8 cellular contexts compared by ENCODE assay signal in the genomic region with DNA sequence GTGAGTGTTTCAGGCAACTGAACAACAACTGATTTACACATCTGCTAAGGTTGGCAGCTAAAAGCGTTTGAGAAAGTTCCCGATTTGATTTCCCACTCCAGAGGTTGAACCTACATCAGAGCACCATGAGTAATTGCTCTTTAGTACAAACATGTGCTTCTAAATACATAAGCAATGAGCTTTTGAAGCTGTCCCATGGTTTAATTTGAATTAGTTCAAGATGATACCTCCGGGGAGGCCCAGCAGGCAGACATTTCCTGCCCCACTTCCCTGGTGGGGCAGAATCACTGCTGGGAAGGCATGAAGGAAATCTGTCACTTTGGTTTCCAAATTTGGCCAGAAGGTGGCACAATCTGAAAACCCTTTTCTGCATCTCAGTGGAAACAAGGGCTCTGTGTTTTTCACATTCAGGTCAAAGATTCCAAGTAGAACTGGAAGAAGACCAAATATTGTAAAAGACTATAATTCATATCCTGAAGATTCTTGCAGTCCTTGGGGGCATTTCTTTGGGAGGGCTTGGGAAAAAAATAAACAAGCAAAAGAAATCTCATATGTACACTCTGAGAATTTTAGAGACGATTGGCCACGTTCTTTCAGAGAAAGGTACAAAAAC.
DNase-seq lines count a peak whose midpoint lies in the region; ATAC-seq, FAIRE-seq and TF ChIP-seq lines count a peak whose summit lies in the region.

No MANE protein-coding gene starts in this region.

- H3K23ac ChIP-seq in mesendoderm (ENCODE audit: low read length) = no peak overlapping the region

- WGBS in mesendoderm (ENCODE audit: extremely low coverage, insufficient coverage, low lambda C conversion rate) = no CpG with 5 or more reads among the region's 5 CpGs

- H3K9me1 ChIP-seq in endothelial cell of umbilical vein (replicated peaks; ENCODE audit: control insufficient read depth, extremely low read depth, insufficient read depth, low read length) = no peaks in the 10 kb centered on the region

- H3K27me3 ChIP-seq in Loucy (ENCODE audit: insufficient read depth, low read length, poor library complexity, severe bottlenecking) = no peaks in the 10 kb centered on the region
- no peaks in the 10 kb centered on the region for H3K27me3 ChIP-seq in endothelial cell of umbilical vein (ENCODE audit: control insufficient read depth in 2 of 2, insufficient read depth in 2 of 2, low read length in 2 of 2)
- no peaks in the 10 kb centered on the region for H3K27me3 ChIP-seq in mesendoderm (ENCODE audit: insufficient read depth, low read length, poor library complexity)

- no peaks in the 10 kb centered on the region for H3K4me1 Mint-ChIP-seq in stimulated activated naive CD8-positive, alpha-beta T cell treated with anti-CD3 and anti-CD28 coated beads, Interleukin-15, amount 100 ng/mL, for 72 hours

- ATAC-seq in stimulated activated naive CD8-positive, alpha-beta T cell treated with anti-CD3 and anti-CD28 coated beads, Interleukin-15, Interleukin-2, amounts not matched to agents 100 U/mL and 50 U/mL, for 24 hours = no peak
- ATAC-seq in stimulated activated naive CD8-positive, alpha-beta T cell treated with anti-CD3 and anti-CD28 coated beads, Interleukin-15, amount 100 ng/mL, for 72 hours = no peak

- H2AK5ac ChIP-seq in mesendoderm (ENCODE audit: low read length) = no peak overlapping the region

- no peaks in the 10 kb centered on the region for H3K79me2 ChIP-seq in Loucy (ENCODE audit: insufficient read depth, low read length)
- no peaks in the 10 kb centered on the region for H3K79me2 ChIP-seq in endothelial cell of umbilical vein (ENCODE audit: control insufficient read depth, insufficient read depth, low read length)
- no peaks in the 10 kb centered on the region for H3K79me2 ChIP-seq in mesendoderm (ENCODE audit: control insufficient read depth, insufficient read depth, low read length)

- no peak overlapping the region for H3K56ac ChIP-seq in mesendoderm (ENCODE audit: low read length)

- dilution Hi-C loops in endothelial cell of umbilical vein (cut with MboI; ENCODE audit: extremely low pct_ligation_motif_present, low sequenced_read_pairs) = no loop called here

- TF ChIP-seq CTCF in Loucy (conservative IDR thresholded peaks at IDR 0.05; ENCODE audit: low read length) (peak; percentile 87), endothelial cell of umbilical vein (IDR thresholded peaks at IDR 0.05; ENCODE audit: extremely low read depth in 1 of 2, insufficient read depth in 1 of 2, low read depth in 1 of 2, low read length in 2 of 2) (peak; percentile 63)

- no peak overlapping the region for H3K4me3 ChIP-seq in Loucy (ENCODE audit: low read length, poor library complexity, severe bottlenecking)
- no peak overlapping the region for H3K4me3 ChIP-seq in endothelial cell of umbilical vein (replicated peaks in 1 of 3; ENCODE audit: insufficient read depth in 1 of 3, low read depth in 1 of 3, low read length in 3 of 3)
- no peak overlapping the region for H3K4me3 ChIP-seq in mesendoderm (ENCODE audit: low read length)

- H3F3A ChIP-seq in Loucy (ENCODE audit: low read depth) = no peaks in the 10 kb centered on the region

- no peak overlapping the region for H4K5ac ChIP-seq in mesendoderm (ENCODE audit: low read length)

- peak overlapping the region; percentile 51 for H3K18ac ChIP-seq in mesendoderm (ENCODE audit: low read length)

- H3K79me1 ChIP-seq in mesendoderm (ENCODE audit: low read length) = no peaks in the 10 kb centered on the region

- H3K4me3 Mint-ChIP-seq in stimulated activated naive CD8-positive, alpha-beta T cell treated with anti-CD3 and anti-CD28 coated beads, Interleukin-15, amount 100 ng/mL, for 72 hours = no peak overlapping the region

- H3K4me1 ChIP-seq in Loucy (ENCODE audit: insufficient read depth, low read length, poor library complexity, severe bottlenecking) (no peaks in the 10 kb centered on the region), endothelial cell of umbilical vein (ENCODE audit: control insufficient read depth, extremely low read depth, insufficient read depth, low read length) (peaks cover 36% of the 10 kb centered on the region), mesendoderm (ENCODE audit: control insufficient read depth, low read depth, low read length) (no peaks in the 10 kb centered on the region)

- H3K27ac Mint-ChIP-seq in stimulated activated naive CD8-positive, alpha-beta T cell treated with anti-CD3 and anti-CD28 coated beads, Interleukin-15, amount 100 ng/mL, for 72 hours = no peak overlapping the region

- CTCF ChIA-PET in endothelial cell of umbilical vein (lab: Charles Lee) = interaction anchor here (0.7 to 4.7 kb wide), 17 partner anchors 11 to 471 kb away, joined by 3 to 40 read pairs (median 7); no protein-coding TSS in a partner anchor

- no peak for TF ChIP-seq POLR2A in endothelial cell of umbilical vein (IDR thresholded peaks at IDR 0.05; ENCODE audit: low read depth, low read length)

- intact Hi-C loops in endothelial cell of umbilical vein (cut with micrococcal nuclease) = loop anchor here (1.0 to 10.0 kb wide), 8 partner anchors 17 to 617 kb away; partner anchors contain the start of gene ABCA5

- no peak overlapping the region for H3K4ac ChIP-seq in mesendoderm (ENCODE audit: low read depth, low read length)

- H3K27me3 Mint-ChIP-seq in stimulated activated naive CD8-positive, alpha-beta T cell treated with anti-CD3 and anti-CD28 coated beads, Interleukin-15, amount 100 ng/mL, for 72 hours = no peaks in the 10 kb centered on the region

- DNase-seq in stimulated activated naive CD8-positive, alpha-beta T cell treated with anti-CD3 and anti-CD28 coated beads, Interleukin-15, Interleukin-2, amounts not matched to agents 100 U/mL and 50 U/mL, for 24 hours = peak; percentile 12
- no peak for DNase-seq in stimulated activated naive CD8-positive, alpha-beta T cell treated with anti-CD3 and anti-CD28 coated beads, Interleukin-15, amount 100 ng/mL, for 72 hours
- DNase-seq in SKM-1 treated with dmso at 0.1 percent for 144 hours (lab: John Stamatoyannopoulos, UW; ENCODE audit: unreplicated experiment) (peak; percentile 23), endothelial cell of umbilical vein (ENCODE audit: low read depth, low spot score) (peak; percentile 90), mesendoderm (peak; percentile 75), urothelium cell line (ENCODE audit: low spot score) (peak; percentile 68), T-helper 1 cell (no peak)

- H3K9me2 ChIP-seq in Loucy (replicated peaks; ENCODE audit: low read depth, low read length) = no peaks in the 10 kb centered on the region

- FAIRE-seq in endothelial cell of umbilical vein (lab: Jason Lieb, UNC) (peak; percentile 79), urothelium cell line (lab: Jason Lieb, UNC) (no peak)

- H3K9me3 Mint-ChIP-seq in stimulated activated naive CD8-positive, alpha-beta T cell treated with anti-CD3 and anti-CD28 coated beads, Interleukin-15, amount 100 ng/mL, for 72 hours = no peaks in the 10 kb centered on the region

- no peaks in the 10 kb centered on the region for H3K36me3 ChIP-seq in Loucy (ENCODE audit: insufficient read depth, low read length)
- H3K36me3 ChIP-seq in endothelial cell of umbilical vein (ENCODE audit: control insufficient read depth in 2 of 2, extremely low read depth in 1 of 2, insufficient read depth in 2 of 2, low read length in 2 of 2) = no peaks in the 10 kb centered on the region
- H3K36me3 ChIP-seq in mesendoderm (ENCODE audit: control insufficient read depth, insufficient read depth, low read length) = no peaks in the 10 kb centered on the region

- peak overlapping the region; percentile 66 for H4K8ac ChIP-seq in mesendoderm (ENCODE audit: low read depth, low read length)

- H2BK15ac ChIP-seq in mesendoderm (replicated peaks; ENCODE audit: low read depth) = peak overlapping the region; percentile 85

- H3K4me2 ChIP-seq in Loucy (ENCODE audit: low read depth, low read length, poor library complexity, severe bottlenecking) (no peak overlapping the region), endothelial cell of umbilical vein (ENCODE audit: insufficient read depth, low read length) (peak overlapping the region; percentile 70), mesendoderm (ENCODE audit: low read length) (no peak overlapping the region)

- H3K27ac ChIP-seq in endothelial cell of umbilical vein (ENCODE audit: insufficient read depth, low read depth, low read length) = peak overlapping the region; percentile 44
- H3K27ac ChIP-seq in mesendoderm (ENCODE audit: low read depth, low read length) = no peak overlapping the region

- no peaks in the 10 kb centered on the region for H3K9me3 ChIP-seq in Loucy (ENCODE audit: insufficient read depth, low read depth, low read length)
- H3K9me3 ChIP-seq in endothelial cell of umbilical vein (replicated peaks; ENCODE audit: control insufficient read depth, insufficient read depth, low read length) = no peaks in the 10 kb centered on the region

- POLR2A ChIA-PET in endothelial cell of umbilical vein (lab: Charles Lee) = no interaction called here

- H2AFZ ChIP-seq in Loucy (ENCODE audit: low read length) (no peak overlapping the region), endothelial cell of umbilical vein (ENCODE audit: low read depth, low read length) (peak overlapping the region; percentile 82)

- no TSS peak for BruUV-seq in endothelial cell of umbilical vein (replicated peaks; lab: Mats Ljungman, UMichigan)

- no peak overlapping the region for H2BK120ac ChIP-seq in mesendoderm (ENCODE audit: low read depth, low read length)

- H3K9ac ChIP-seq in Loucy (ENCODE audit: low read depth, low read length, poor library complexity, severe bottlenecking) (no peak overlapping the region), endothelial cell of umbilical vein (replicated peaks; ENCODE audit: extremely low read depth, insufficient read depth, low read length) (peak overlapping the region; percentile 24), mesendoderm (ENCODE audit: low read length) (no peak overlapping the region)

- H2BK5ac ChIP-seq in mesendoderm (ENCODE audit: low read length) = no peak overlapping the region

- H4K20me1 ChIP-seq in Loucy (ENCODE audit: insufficient read depth, low read length, poor library complexity, severe bottlenecking) = no peaks in the 10 kb centered on the region
- H4K20me1 ChIP-seq in endothelial cell of umbilical vein (replicated peaks; ENCODE audit: control insufficient read depth, extremely low read depth, insufficient read depth, low read length) = no peaks in the 10 kb centered on the region

TF ChIP-seq in endothelial cell of umbilical vein, 7 proteins besides CTCF, POLR2A, EP300 and RAD21 (continues in another document):
- no peak for TF ChIP-seq POLR2AphosphoS5 (IDR thresholded peaks at IDR 0.05; ENCODE audit: insufficient read depth, low read depth, low read length)
- no peak for TF ChIP-seq MYC (IDR thresholded peaks at IDR 0.05; ENCODE audit: low read depth, low read length)
- TF ChIP-seq MAX (IDR thresholded peaks at IDR 0.05; ENCODE audit: insufficient read depth, insufficient read length) = no peak
- no peak for TF ChIP-seq GATA2 (IDR thresholded peaks at IDR 0.05; ENCODE audit: insufficient read depth, insufficient read length, low read depth, low read length)
- TF ChIP-seq JUN (IDR thresholded peaks at IDR 0.05; ENCODE audit: borderline replicate concordance, insufficient read depth, insufficient read length, low read depth) = no peak

Comparison
In these comparisons a context has a peak if more than half of its experiments do, and no peak if none do; other contexts are left out.
1. DNase-seq: peak in stimulated activated naive CD8-positive, alpha-beta T cell treated with anti-CD3 and anti-CD28 coated beads, Interleukin-15, Interleukin-2, amounts not matched to agents 100 U/mL and 50 U/mL, for 24 hours (single experiment), SKM-1 treated with dmso at 0.1 percent for 144 hours (single experiment), endothelial cell of umbilical vein (single experiment), mesendoderm (single experiment) and urothelium cell line (single experiment); none in stimulated activated naive CD8-positive, alpha-beta T cell treated with anti-CD3 and anti-CD28 coated beads, Interleukin-15, amount 100 ng/mL, for 72 hours (0 of 2) and T-helper 1 cell (0 of 5).